ENCODE assay signal across 15 cellular contexts in the genomic region with DNA sequence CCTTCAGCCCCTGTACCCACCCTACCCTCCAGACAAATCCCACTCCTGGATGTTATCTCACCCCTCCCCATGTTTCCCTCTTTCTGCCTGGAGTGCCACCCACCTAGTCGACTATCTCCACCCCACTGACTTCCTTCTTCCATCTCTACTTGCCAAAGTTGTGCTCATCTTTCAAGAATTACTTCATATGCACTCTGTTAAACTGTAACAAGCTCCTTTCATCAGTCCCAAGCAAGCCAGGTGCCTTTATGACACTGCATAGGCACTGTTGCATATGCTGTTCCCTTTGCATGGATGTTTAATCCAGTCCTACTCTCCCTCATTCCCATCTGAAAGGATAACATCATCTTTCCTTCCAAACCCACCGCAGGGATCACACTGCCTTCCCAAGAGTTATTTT.
"Had no signal": no experiment of that assay in that cellular context is flagged by ENCODE, and none has a peak within 500 bp of the region (broad histone marks: within the 10 kb centered on the region; RNA-seq: fewer than 3 reads in every experiment).

No MANE protein-coding gene starts in this region.

- H3K9me3 Mint-ChIP-seq: activated naive CD4-positive, alpha-beta T cell treated with anti-CD3 and anti-CD28 coated beads, Interleukin-2, amount 10 ng/mL, durations not matched to agents 7 days and 5 days; activated T-helper 2 cell treated with anti-CD3 and anti-CD28 coated beads, Interferon-gamma antibody, Interleukin-2, Interleukin-4, amounts not matched to agents 10 μg/mL and 5 μg/mL and 100 μg/mL, durations not matched to agents 14 hours and 24 hours and 36 hours; nephron progenitor cell; T-cell had no signal

- ATAC-seq: left ventricle myocardium superior, sciatic nerve had no signal

- DNase-seq: activated CD4-positive, alpha-beta T cell treated with anti-CD3 and anti-CD28 coated beads for 1 hour; activated CD4-positive, alpha-beta T cell treated with anti-CD3 and anti-CD28 coated beads, Interleukin-2, amount 50 U/mL, for 48 hours; activated T-cell treated with anti-CD3 and anti-CD28 coated beads, Interleukin-2, amount 50 U/mL, for 1 hour; islet precursor cell; left ventricle myocardium superior; nephron progenitor cell; ovary; stomach; T1000; testis had no signal

- H3K27ac Mint-ChIP-seq: activated naive CD4-positive, alpha-beta T cell treated with anti-CD3 and anti-CD28 coated beads, Interleukin-2, amount 10 ng/mL, durations not matched to agents 7 days and 5 days; activated T-helper 2 cell treated with anti-CD3 and anti-CD28 coated beads, Interferon-gamma antibody, Interleukin-2, Interleukin-4, amounts not matched to agents 10 μg/mL and 5 μg/mL and 100 μg/mL, durations not matched to agents 14 hours and 24 hours and 36 hours; nephron progenitor cell; T-cell had no signal

- FAIRE-seq: bronchial epithelial cell had no signal

- H3K36me3 Mint-ChIP-seq: T-cell had no signal

- H3K27ac ChIP-seq: ovary, stomach, testis had no signal

- H3K4me1 Mint-ChIP-seq: nephron progenitor cell had no signal

- H3K4me1 ChIP-seq: testis had no signal

- H3K4me3 ChIP-seq: ovary, stomach, testis had no signal

- H3K9me3 ChIP-seq: ovary, stomach, testis had no signal

- H3K27me3 ChIP-seq: ovary, stomach, testis had no signal

- H3K4me3 Mint-ChIP-seq: activated naive CD4-positive, alpha-beta T cell treated with anti-CD3 and anti-CD28 coated beads, Interleukin-2, amount 10 ng/mL, durations not matched to agents 7 days and 5 days; nephron progenitor cell; T-cell had no signal

- H3K36me3 ChIP-seq: ovary, stomach had no signal
